ENCODE assay signal across 1 cellular context in the genomic region with DNA sequence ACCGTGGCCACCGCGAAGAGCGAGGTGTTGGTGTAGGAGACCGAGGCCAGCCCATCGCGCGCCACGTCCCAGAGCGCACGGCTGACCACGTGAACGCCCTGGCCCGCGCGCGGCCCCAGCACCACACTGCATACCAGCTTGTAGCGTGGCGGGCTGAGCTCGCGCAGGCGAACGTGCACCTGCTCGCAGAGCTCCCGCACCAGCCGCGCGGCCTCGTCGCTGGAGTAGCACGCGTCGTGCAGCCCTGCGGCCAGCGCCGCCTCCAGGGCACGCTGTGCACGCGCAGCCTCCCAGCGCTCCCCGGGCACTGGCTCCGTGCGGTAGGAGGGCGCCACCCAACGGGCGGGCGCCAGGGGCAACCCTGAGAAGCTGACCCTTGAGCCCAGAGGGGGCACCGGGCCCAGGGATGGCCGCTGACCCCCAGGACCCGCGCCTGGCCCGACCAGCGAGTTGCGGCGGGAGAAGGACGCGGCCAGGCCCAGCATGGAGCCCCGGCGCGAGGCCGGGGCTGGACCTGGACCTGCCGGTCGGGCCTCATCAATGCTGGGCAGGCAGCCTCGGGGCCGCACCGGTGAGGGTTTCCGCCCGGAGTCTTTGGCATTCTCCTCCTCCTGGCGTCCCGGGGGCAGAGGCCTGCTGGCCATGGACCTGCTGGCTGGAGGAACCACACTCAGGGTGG.
TF ChIP-seq lines count a peak whose summit lies in the region.

No MANE protein-coding gene starts in this region.

TF ChIP-seq in IMR-90, 13 proteins besides CTCF, POLR2A, EP300 and RAD21:
- no peak for TF ChIP-seq NFE2L2 (IDR thresholded peaks at IDR 0.05; ENCODE audit: low read depth, low read length)
- TF ChIP-seq, protein P1, sequence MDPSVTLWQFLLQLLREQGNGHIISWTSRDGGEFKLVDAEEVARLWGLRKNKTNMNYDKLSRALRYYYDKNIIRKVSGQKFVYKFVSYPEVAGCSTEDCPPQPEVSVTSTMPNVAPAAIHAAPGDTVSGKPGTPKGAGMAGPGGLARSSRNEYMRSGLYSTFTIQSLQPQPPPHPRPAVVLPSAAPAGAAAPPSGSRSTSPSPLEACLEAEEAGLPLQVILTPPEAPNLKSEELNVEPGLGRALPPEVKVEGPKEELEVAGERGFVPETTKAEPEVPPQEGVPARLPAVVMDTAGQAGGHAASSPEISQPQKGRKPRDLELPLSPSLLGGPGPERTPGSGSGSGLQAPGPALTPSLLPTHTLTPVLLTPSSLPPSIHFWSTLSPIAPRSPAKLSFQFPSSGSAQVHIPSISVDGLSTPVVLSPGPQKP (IDR thresholded peaks at IDR 0.05; ENCODE audit: borderline replicate concordance, low read depth, low read length), result no peak
- TF ChIP-seq MXI1 (IDR thresholded peaks at IDR 0.05; ENCODE audit: borderline replicate concordance, low read depth, low read length), result no peak
- TF ChIP-seq MAFK (IDR thresholded peaks at IDR 0.05; ENCODE audit: low read depth, low read length), result no peak
- no peak for TF ChIP-seq CEBPB (IDR thresholded peaks at IDR 0.05; ENCODE audit: low read depth, low read length)
- no peak for TF ChIP-seq CHD1 (IDR thresholded peaks at IDR 0.05; ENCODE audit: low read depth, low read length)
- TF ChIP-seq RFX5 (IDR thresholded peaks at IDR 0.05; ENCODE audit: low read depth, low read length), result no peak
- TF ChIP-seq, protein P2, sequence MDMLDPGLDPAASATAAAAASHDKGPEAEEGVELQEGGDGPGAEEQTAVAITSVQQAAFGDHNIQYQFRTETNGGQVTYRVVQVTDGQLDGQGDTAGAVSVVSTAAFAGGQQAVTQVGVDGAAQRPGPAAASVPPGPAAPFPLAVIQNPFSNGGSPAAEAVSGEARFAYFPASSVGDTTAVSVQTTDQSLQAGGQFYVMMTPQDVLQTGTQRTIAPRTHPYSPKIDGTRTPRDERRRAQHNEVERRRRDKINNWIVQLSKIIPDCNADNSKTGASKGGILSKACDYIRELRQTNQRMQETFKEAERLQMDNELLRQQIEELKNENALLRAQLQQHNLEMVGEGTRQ (IDR thresholded peaks at IDR 0.05; ENCODE audit: low read depth, low read length), result no peak
- TF ChIP-seq FOS (IDR thresholded peaks at IDR 0.05; ENCODE audit: low read depth, low read length), result no peak
- no peak for TF ChIP-seq RCOR1 (IDR thresholded peaks at IDR 0.05; ENCODE audit: insufficient replicate concordance, low read length)
